In genomic region chr15:90531147-90531546, GRCh38 we compare ENCODE assay signal across 3 cellular contexts.
TF ChIP-seq lines count a peak whose summit lies in the region.

No MANE protein-coding gene starts in this region.

TF ChIP-seq in A549, 52 proteins besides CTCF, POLR2A, EP300 and RAD21 (continued from another document):
- no peak for TF ChIP-seq PBX3 (IDR thresholded peaks at IDR 0.05)
- no peak for TF ChIP-seq FOXS1 (CRISPR knock-in tag; IDR thresholded peaks at IDR 0.05)
- TF ChIP-seq JUN (IDR thresholded peaks at IDR 0.05), result no peak
- no peak for TF ChIP-seq SMC3 (IDR thresholded peaks at IDR 0.05)
- TF ChIP-seq SREBF2 (IDR thresholded peaks at IDR 0.05), result no peak
- no peak for TF ChIP-seq HOXA7 (CRISPR knock-in tag; IDR thresholded peaks at IDR 0.05)
- no peak for TF ChIP-seq EHF (CRISPR knock-in tag; IDR thresholded peaks at IDR 0.05)
- no peak for TF ChIP-seq ZSCAN20 (CRISPR knock-in tag; IDR thresholded peaks at IDR 0.05)
- no peak for TF ChIP-seq CBX2 (IDR thresholded peaks at IDR 0.05; ENCODE audit: borderline replicate concordance, low read depth)
- TF ChIP-seq HMGXB4 (CRISPR knock-in tag; IDR thresholded peaks at IDR 0.05; ENCODE audit: borderline replicate concordance), result no peak
- no peak for TF ChIP-seq ZC3H11A (IDR thresholded peaks at IDR 0.05)
- no peak for TF ChIP-seq RARB (CRISPR knock-in tag; IDR thresholded peaks at IDR 0.05)
- no peak for TF ChIP-seq MYC (IDR thresholded peaks at IDR 0.05; ENCODE audit: borderline replicate concordance, low read length)
- TF ChIP-seq BCL3 (IDR thresholded peaks at IDR 0.05), result no peak
- no peak for TF ChIP-seq TP53 (CRISPR knock-in tag; IDR thresholded peaks at IDR 0.05)
TF ChIP-seq in A549: peak in this region for 0.

TF ChIP-seq in HEK293, 187 proteins besides CTCF, POLR2A, EP300 and RAD21:
- TF ChIP-seq, protein P1, sequence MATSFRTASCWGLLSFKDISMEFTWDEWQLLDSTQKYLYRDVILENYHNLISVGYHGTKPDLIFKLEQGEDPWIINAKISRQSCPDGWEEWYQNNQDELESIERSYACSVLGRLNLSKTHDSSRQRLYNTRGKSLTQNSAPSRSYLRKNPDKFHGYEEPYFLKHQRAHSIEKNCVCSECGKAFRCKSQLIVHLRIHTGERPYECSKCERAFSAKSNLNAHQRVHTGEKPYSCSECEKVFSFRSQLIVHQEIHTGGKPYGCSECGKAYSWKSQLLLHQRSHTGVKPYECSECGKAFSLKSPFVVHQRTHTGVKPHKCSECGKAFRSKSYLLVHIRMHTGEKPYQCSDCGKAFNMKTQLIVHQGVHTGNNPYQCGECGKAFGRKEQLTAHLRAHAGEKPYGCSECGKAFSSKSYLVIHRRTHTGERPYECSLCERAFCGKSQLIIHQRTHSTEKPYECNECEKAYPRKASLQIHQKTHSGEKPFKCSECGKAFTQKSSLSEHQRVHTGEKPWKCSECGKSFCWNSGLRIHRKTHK (tag by site-specific recombination; IDR thresholded peaks at IDR 0.05), result no peak
- TF ChIP-seq ZNF561 (tag by site-specific recombination; IDR thresholded peaks at IDR 0.05; ENCODE audit: borderline replicate concordance) (no peak), PRDM1 (tag by site-specific recombination; IDR thresholded peaks at IDR 0.05) (peak; percentile 60), ZNF112 (tag by site-specific recombination; IDR thresholded peaks at IDR 0.05) (no peak), PRDM2 (tag by site-specific recombination; IDR thresholded peaks at IDR 0.05; ENCODE audit: borderline replicate concordance) (no peak)
TF ChIP-seq in HEK293: peak in this region for 1.

TF ChIP-seq in K562, 482 proteins besides CTCF, POLR2A, EP300 and RAD21 (continued from another document):
- no peak for TF ChIP-seq CGGBP1 (CRISPR knock-in tag; IDR thresholded peaks at IDR 0.05)
